In genomic region chr9:76576344-76576743, GRCh38 we compare ENCODE assay signal across 8 cellular contexts.
DNase-seq lines count a peak whose midpoint lies in the region; ATAC-seq lines count a peak whose summit lies in the region.

No MANE protein-coding gene starts in this region.

- H3K9me3 ChIP-seq in Karpas-422 (ENCODE audit: low read length) = no peaks in the 10 kb centered on the region

- H3K27me3 ChIP-seq in Karpas-422 (ENCODE audit: low read length) = no peaks in the 10 kb centered on the region

- no peak overlapping the region for H3K4me2 ChIP-seq in Karpas-422 (ENCODE audit: low read depth, low read length, poor library complexity, severe bottlenecking)

- H3K9ac ChIP-seq in Karpas-422 (ENCODE audit: low read length) = no peak overlapping the region

- no peaks in the 10 kb centered on the region for H3K36me3 ChIP-seq in Karpas-422 (ENCODE audit: insufficient read depth, low read length)

- H4K20me1 ChIP-seq in Karpas-422 (ENCODE audit: insufficient read depth, low read depth, low read length) = no peaks in the 10 kb centered on the region

- ATAC-seq in GM21529 (IDR thresholded peaks at IDR 0.05; ENCODE audit: unreplicated experiment) = peak; percentile 71

- H2AFZ ChIP-seq in Karpas-422 (ENCODE audit: low read length) = no peak overlapping the region

- H3K4me3 ChIP-seq in Karpas-422 (ENCODE audit: low read length) = no peak overlapping the region

- H3K79me2 ChIP-seq in Karpas-422 (ENCODE audit: low read length) = no peaks in the 10 kb centered on the region

- peaks cover 26% of the 10 kb centered on the region for H3K4me1 ChIP-seq in Karpas-422 (ENCODE audit: low read length)

- no peaks in the 10 kb centered on the region for H3K9me2 ChIP-seq in Karpas-422 (replicated peaks; ENCODE audit: insufficient read depth, low read length)

- no peak overlapping the region for H3K27ac ChIP-seq in Karpas-422 (ENCODE audit: low read length)

- DNase-seq in EL (peak; percentile 77), Karpas-422 (peak; percentile 74), activated T-cell treated with anti-CD3 and anti-CD28 coated beads for 1 hour (ENCODE audit: low read depth) (peak; percentile 23), islet precursor cell (peak; percentile 88), NCI-H2171 treated with DMSO at 0.1 percent for 48 hours (lab: John Stamatoyannopoulos, UW) (no peak), NCI-H1092 (lab: John Stamatoyannopoulos, UW) (no peak)
- DNase-seq in stimulated activated CD8-positive, alpha-beta memory T cell treated with anti-CD3 and anti-CD28 coated beads, Interleukin-4, amount 100 ng/mL, for 4 hours (ENCODE audit: low read depth in 2 of 2, low spot score in 1 of 2) = peak; percentile 33 to 69

Comparison
In these comparisons a context has a peak if more than half of its experiments do, and no peak if none do; other contexts are left out.
1. DNase-seq: peak in EL (single experiment), Karpas-422 (single experiment), activated T-cell treated with anti-CD3 and anti-CD28 coated beads for 1 hour (single experiment), islet precursor cell (single experiment) and stimulated activated CD8-positive, alpha-beta memory T cell treated with anti-CD3 and anti-CD28 coated beads, Interleukin-4, amount 100 ng/mL, for 4 hours (2 of 2); none in NCI-H2171 treated with DMSO at 0.1 percent for 48 hours (single experiment) and NCI-H1092 (single experiment).